In the genomic region with DNA sequence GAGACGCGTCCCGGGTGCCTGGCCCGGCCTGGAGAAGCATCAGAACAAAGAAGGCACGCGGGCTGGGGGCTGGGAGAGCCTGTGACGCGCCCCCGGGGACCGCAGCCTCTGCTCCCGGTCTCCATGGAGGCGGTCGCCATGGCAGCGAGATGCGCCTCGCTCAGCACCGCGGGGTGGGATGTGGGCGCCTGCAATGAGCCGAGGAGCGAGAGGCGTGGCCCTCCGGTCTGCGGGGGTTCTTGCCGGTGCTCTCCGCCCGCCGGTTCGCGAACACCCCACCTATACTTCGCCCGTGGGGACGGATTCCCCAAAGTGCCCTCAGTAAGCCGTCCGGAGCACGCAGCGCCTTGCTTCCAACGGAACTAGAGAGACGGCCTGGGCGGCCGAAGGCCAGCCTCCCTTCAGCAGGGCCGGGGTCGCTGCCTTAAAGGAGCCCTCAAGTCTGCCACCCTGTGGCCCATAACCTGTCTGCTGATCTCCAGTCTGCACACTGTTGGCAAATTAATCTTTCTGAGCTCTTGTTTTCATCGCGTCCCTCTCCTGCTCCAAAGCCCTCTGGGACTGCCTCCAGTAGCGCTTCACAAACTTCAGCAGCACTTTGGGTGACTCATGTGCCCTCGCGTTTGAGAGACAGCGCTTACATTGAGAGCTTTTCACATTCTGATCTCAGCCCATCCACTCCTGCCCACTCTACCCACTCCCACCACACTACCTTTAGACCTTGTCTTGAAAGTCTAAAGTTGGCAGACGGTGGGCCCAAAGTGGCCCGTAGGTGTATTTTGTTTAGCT, we compare ENCODE assay signal across 7 cellular contexts. TPM values are rescaled to one million over a fixed set of nuclear protein-coding genes. Genes with fewer than 3 reads are reported as not detected.
A peak's percentile ranks its signal among the peaks of the same experiment; 100 is the strongest.
DNase-seq lines count a peak whose midpoint lies in the region; ATAC-seq and TF ChIP-seq lines count a peak whose summit lies in the region.

No MANE protein-coding gene starts in this region.

- H3K27ac ChIP-seq in WERI-Rb-1 (peak overlapping the region; percentile 87), mammary epithelial cell (ENCODE audit: insufficient read depth, low read depth, low read length) (peak overlapping the region; percentile 79)

- peak; percentile 34 for ATAC-seq in HG02938 (IDR thresholded peaks at IDR 0.05; ENCODE audit: unreplicated experiment)

- H3K27me3 ChIP-seq in WERI-Rb-1 (ENCODE audit: insufficient read depth, low read depth, severe bottlenecking) = no peaks in the 10 kb centered on the region
- H3K27me3 ChIP-seq in mammary epithelial cell (ENCODE audit: insufficient read depth, low read length) = no peaks in the 10 kb centered on the region

- intact Hi-C loops in mammary epithelial cell (cut with micrococcal nuclease) = loop anchor here (1.0 to 5.0 kb wide), 2 partner anchors 15 to 91 kb away; no protein-coding TSS in a partner anchor

- H3K79me2 ChIP-seq in mammary epithelial cell (ENCODE audit: insufficient read depth, low read length) = peaks cover 34% of the 10 kb centered on the region

- H3K9me3 ChIP-seq in WERI-Rb-1 (ENCODE audit: severe bottlenecking) (no peaks in the 10 kb centered on the region), mammary epithelial cell (replicated peaks; ENCODE audit: insufficient read depth, low read length) (no peaks in the 10 kb centered on the region)

- TF ChIP-seq CTCF in GM13976 (IDR thresholded peaks at IDR 0.05; ENCODE audit: borderline replicate concordance, control extremely low read depth, extremely low read depth, insufficient read depth, missing control alignments) (peak; percentile 51), WERI-Rb-1 (IDR thresholded peaks at IDR 0.05; ENCODE audit: low read depth, low read length) (peak; percentile 82), mammary epithelial cell (conservative IDR thresholded peaks at IDR 0.05 in 1 of 2, IDR thresholded peaks at IDR 0.05 in 1 of 2; ENCODE audit: extremely low read depth in 1 of 2, insufficient read depth in 1 of 2, low read depth in 1 of 2, low read length in 2 of 2) (peak; percentile 15 to 59)

- H3K4me1 ChIP-seq in mammary epithelial cell (ENCODE audit: insufficient read depth, low read length) = peaks cover 19% of the 10 kb centered on the region

- H3K36me3 ChIP-seq in WERI-Rb-1 (peaks cover 3% of the 10 kb centered on the region; the same call in 1 of the 2 replicates), mammary epithelial cell (ENCODE audit: insufficient read depth, low read length) (no peaks in the 10 kb centered on the region)

- BruUV-seq in mammary epithelial cell (replicated peaks; lab: Mats Ljungman, UMichigan) = no TSS peak

- in situ Hi-C loops in GM13976 (cut with MboI; ENCODE audit: low sequenced_read_pairs, unreplicated experiment) = no loop called here
- in situ Hi-C loops in mammary epithelial cell (cut with MboI; ENCODE audit: low sequenced_read_pairs in 2 of 2) = no loop called here

- CTCF ChIA-PET in mammary epithelial cell (lab: Charles Lee; ENCODE audit: low non-redundant PET) = interaction anchor here (0.6 kb wide), 1 partner anchor 27 kb away, joined by 6 read pairs; no protein-coding TSS in a partner anchor

- peak; percentile 87 for DNase-seq in GM13976 (ENCODE audit: low spot score)
- DNase-seq in NCI-H2171 treated with DMSO at 0.1 percent for 48 hours (lab: John Stamatoyannopoulos, UW) = peak; percentile 94
- peak; percentile 83 for DNase-seq in WERI-Rb-1
- peak; percentile 74 for DNase-seq in mammary epithelial cell
- DNase-seq in iris pigment epithelial cell (ENCODE audit: low read depth) = peak; percentile 83
- DNase-seq in stimulated activated CD4-positive, alpha-beta T cell treated with anti-CD3 and anti-CD28 coated beads, Interleukin-12 subunit alpha, Interleukin-12 subunit beta, amount 100 ng/mL, for 4 hours = peak; percentile 73

- 6% methylated on average over 39 of the region's 51 CpGs for WGBS in mammary epithelial cell (ENCODE audit: low coverage, missing lambda C conversion rate)

- peak overlapping the region; percentile 96 for H3K4me3 ChIP-seq in WERI-Rb-1 (ENCODE audit: low read depth, low read length)
- peak overlapping the region; percentile 59 to 70 (median 69) for H3K4me3 ChIP-seq in mammary epithelial cell (replicated peaks in 1 of 3; ENCODE audit: insufficient read depth in 1 of 3, low read depth in 2 of 3, low read length in 3 of 3)

- H2AFZ ChIP-seq in mammary epithelial cell (ENCODE audit: low read depth, low read length) = peak overlapping the region; percentile 94

- dilution Hi-C loops in mammary epithelial cell (cut with HindIII; ENCODE audit: low sequenced_read_pairs) = no loop called here

- H4K20me1 ChIP-seq in mammary epithelial cell (ENCODE audit: insufficient read depth, low read length) = no peaks in the 10 kb centered on the region

- H3K9ac ChIP-seq in mammary epithelial cell (ENCODE audit: insufficient read depth, low read length) = peak overlapping the region; percentile 80

- H3K4me2 ChIP-seq in mammary epithelial cell (ENCODE audit: insufficient read depth, low read depth, low read length) = peak overlapping the region; percentile 93

RNA-seq across cellular contexts. Expression of gene ADISSP, which starts 1.0 kb away (rescaled TPM):
- 10 to 100 TPM; 14.0 to 59.9 TPM for total RNA-seq in mammary epithelial cell
- 63.4 TPM for polyA plus RNA-seq in mammary epithelial cell
- 43.5 TPM for polyA minus RNA-seq in mammary epithelial cell

RNA-seq across cellular contexts. Expression of gene SPEF1, which starts 12.7 kb away (rescaled TPM):
- under 1 TPM; 0.17 to 0.26 TPM for total RNA-seq in mammary epithelial cell
- 0.08 TPM for polyA plus RNA-seq in mammary epithelial cell
- not detected for polyA minus RNA-seq in mammary epithelial cell

RNA-seq across cellular contexts. Expression of gene CENPB, which starts 18.0 kb away (rescaled TPM):
- 10 to 100 TPM; 56.8 to 72.2 TPM for total RNA-seq in mammary epithelial cell
- polyA plus RNA-seq in mammary epithelial cell = 33.5 TPM
- polyA minus RNA-seq in mammary epithelial cell = 47.9 TPM

RNA-seq across cellular contexts. Expression of gene CDC25B, which starts 27.6 kb away (rescaled TPM):
- total RNA-seq in mammary epithelial cell = 10 to 100 TPM in 1 of 2 donors, 1 to 10 TPM in 1; 5.5 to 55.5 TPM
- 45.8 TPM for polyA plus RNA-seq in mammary epithelial cell
- 80.2 TPM for polyA minus RNA-seq in mammary epithelial cell

RNA-seq across cellular contexts. Expression of gene HSPA12B, which starts 36.1 kb away (rescaled TPM):
- total RNA-seq in mammary epithelial cell = not detected
- not detected for polyA plus RNA-seq in mammary epithelial cell
- not detected for polyA minus RNA-seq in mammary epithelial cell

Comparison
In these comparisons a context has a peak if more than half of its experiments do, and no peak if none do; other contexts are left out.
1. Peak in every context shown above with its lines: DNase-seq, ATAC-seq, H3K4me3 ChIP-seq and H3K27ac ChIP-seq.